ENCODE assay signal across 19 cellular contexts in the genomic region with DNA sequence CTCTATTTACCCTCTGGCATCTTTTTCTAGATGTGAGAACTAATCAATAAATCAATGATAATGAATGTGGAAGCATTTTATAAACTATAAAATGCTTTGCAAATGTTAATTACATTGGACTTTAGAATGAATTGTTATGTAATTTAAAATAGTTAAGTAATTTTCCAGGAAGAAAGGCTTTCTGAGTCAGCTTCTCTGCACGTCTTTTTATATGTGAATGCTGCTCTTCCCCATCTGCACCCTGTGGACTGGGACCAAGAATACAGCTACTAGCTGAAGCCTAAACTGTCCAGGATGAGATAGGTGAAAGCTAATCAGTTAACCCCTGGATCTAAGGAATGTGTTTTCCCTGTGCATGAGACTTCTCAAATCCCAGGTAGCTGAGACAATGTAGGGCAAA.
A peak's percentile ranks its signal among the peaks of the same experiment; 100 is the strongest.
DNase-seq lines count a peak whose midpoint lies in the region; FAIRE-seq and TF ChIP-seq lines count a peak whose summit lies in the region.
"Had no signal": no experiment of that assay in that cellular context is flagged by ENCODE, and none has a peak within 500 bp of the region (broad histone marks: within the 10 kb centered on the region; RNA-seq: fewer than 3 reads in every experiment).

No MANE protein-coding gene starts in this region.

- H3K27me3 Mint-ChIP-seq in osteocyte (ENCODE audit: unreplicated experiment) (no peaks in the 10 kb centered on the region), nephron progenitor cell (ENCODE audit: low read depth, poor library complexity) (peaks cover 4% of the 10 kb centered on the region)
- H3K27me3 Mint-ChIP-seq: B cell; naive thymus-derived CD4-positive, alpha-beta T cell; stimulated activated naive CD8-positive, alpha-beta T cell treated with anti-CD3 and anti-CD28 coated beads, Interleukin-15, amount 100 ng/mL, for 72 hours had no signal

- intact Hi-C loops in tibial artery (cut with DNase I; ENCODE audit: low total_unique reads), result no loop called here

- POLR2A ChIA-PET in H1 (lab: Charles Lee; ENCODE audit: partially characterized antibody), result no interaction called here

- no peak overlapping the region for H2BK15ac ChIP-seq in H1 (ENCODE audit: low read length)

- no peak overlapping the region for H2AK5ac ChIP-seq in H1 (ENCODE audit: low read depth, low read length)

- CTCF ChIA-PET in H1 (lab: Charles Lee; ENCODE audit: partially characterized antibody), result interaction anchor here (1.0 to 2.1 kb wide), 6 partner anchors 8 to 714 kb away, joined by 3 to 8 read pairs (median 3); no protein-coding TSS in a partner anchor

- H3K9ac ChIP-seq in H1 (replicated peaks in 1 of 4; ENCODE audit: extremely low read depth in 1 of 4, low read depth in 3 of 4, low read length in 3 of 4), result 0 out of 7 replicates have a peak overlapping the region, but pooled peaks of 1 of the 4 experiments have one; percentile 21

- 0 out of 2 replicates have a peak overlapping the region, but pooled peaks have one; percentile 63 for H3K18ac ChIP-seq in H1 (ENCODE audit: extremely low read depth, low read length)

- H3K4me3 ChIP-seq in H1 (ENCODE audit: extremely low read depth in 1 of 4, insufficient read depth in 2 of 4, low read depth in 3 of 4, low read length in 4 of 4), result no peak overlapping the region
- no peak overlapping the region for H3K4me3 ChIP-seq in tibial artery
- H3K4me3 ChIP-seq: lower lobe of right lung, prostate gland had no signal

- H4K20me1 ChIP-seq in H1 (replicated peaks in 1 of 2; ENCODE audit: control insufficient read depth in 1 of 2, insufficient read depth in 2 of 2, low read length in 2 of 2), result no peaks in the 10 kb centered on the region

- FAIRE-seq in H1 (lab: Jason Lieb, UNC), result no peak

- 50% methylated on average over 1 of the region's 1 CpG; no CpG with 5 or more reads in 1 of the 2 experiments for WGBS in H1 (ENCODE audit: extremely low coverage in 1 of 2, insufficient coverage in 1 of 2, insufficient read length in 1 of 2, insufficient replicate concordance in 2 of 2, low coverage in 1 of 2, low lambda C conversion rate in 2 of 2, missing lambda C conversion rate in 1 of 2), 2 experiments

- H3K27me3 ChIP-seq in H1 (replicated peaks in 1 of 4; ENCODE audit: control insufficient read depth in 3 of 4, extremely low read depth in 1 of 4, insufficient read depth in 3 of 4, low read length in 3 of 4) (no peaks in the 10 kb centered on the region), tibial artery (no peaks in the 10 kb centered on the region)

- no peaks in the 10 kb centered on the region for H3K23me2 ChIP-seq in H1 (ENCODE audit: low read depth, low read length)

- H2BK120ac ChIP-seq in H1 (replicated peaks; ENCODE audit: low read depth, low read length), result no peak overlapping the region

- no peaks in the 10 kb centered on the region; the same call in 1 of the 2 replicates for H3K79me1 ChIP-seq in H1 (ENCODE audit: low read depth, low read length)

- H3K36me3 ChIP-seq in H1 (ENCODE audit: control insufficient read depth in 2 of 4, insufficient read depth in 4 of 4, low read length in 3 of 4), result no peaks in the 10 kb centered on the region
- H3K36me3 ChIP-seq in tibial artery, result no peaks in the 10 kb centered on the region
- H3K36me3 ChIP-seq: lower lobe of right lung, prostate gland had no signal

- no peak overlapping the region for H4K91ac ChIP-seq in H1 (replicated peaks; ENCODE audit: insufficient read length, low read length)

- H3K23ac ChIP-seq in H1 (ENCODE audit: insufficient read length), result no peak overlapping the region

- no peaks in the 10 kb centered on the region for H3K9me3 ChIP-seq in H1 (ENCODE audit: insufficient read depth in 2 of 2, low read depth in 1 of 2, low read length in 1 of 2)
- H3K9me3 ChIP-seq in tibial artery, result no peaks in the 10 kb centered on the region
- H3K9me3 ChIP-seq: lower lobe of right lung, prostate gland had no signal

- H3K9me3 Mint-ChIP-seq in osteocyte (ENCODE audit: unreplicated experiment) (no peaks in the 10 kb centered on the region), nephron progenitor cell (no peaks in the 10 kb centered on the region)
- H3K9me3 Mint-ChIP-seq: activated naive CD4-positive, alpha-beta T cell treated with anti-CD3 and anti-CD28 coated beads for 36 hours; naive thymus-derived CD4-positive, alpha-beta T cell; stimulated activated naive CD8-positive, alpha-beta T cell treated with anti-CD3 and anti-CD28 coated beads, Interleukin-15, amount 100 ng/mL, for 72 hours had no signal

- no peak overlapping the region for H3K14ac ChIP-seq in H1 (ENCODE audit: insufficient read length)

- H3K27ac Mint-ChIP-seq in osteocyte (ENCODE audit: unreplicated experiment) (peak overlapping the region; percentile 12), nephron progenitor cell (no peak overlapping the region)
- H3K27ac Mint-ChIP-seq: activated naive CD4-positive, alpha-beta T cell treated with anti-CD3 and anti-CD28 coated beads for 36 hours; B cell; stimulated activated naive CD8-positive, alpha-beta T cell treated with anti-CD3 and anti-CD28 coated beads, Interleukin-15, amount 100 ng/mL, for 72 hours had no signal

- TF ChIP-seq CTCF in H1 (IDR thresholded peaks at IDR 0.05; ENCODE audit: control extremely low read depth in 1 of 3, insufficient read depth in 1 of 3, low read depth in 1 of 3, low read length in 3 of 3) (no peak), osteocyte (IDR thresholded peaks at IDR 0.05) (no peak), tibial artery (IDR thresholded peaks at IDR 0.05) (no peak), nephron progenitor cell (IDR thresholded peaks at IDR 0.05) (no peak)

- H2AFZ ChIP-seq in H1 (ENCODE audit: low read length), result no peak overlapping the region

- H4K8ac ChIP-seq in H1 (ENCODE audit: extremely low read depth, insufficient read depth, low read length), result no peak overlapping the region

- peak; percentile 37 for DNase-seq in GF-D8 (lab: John Stamatoyannopoulos, UW)
- peak; percentile 24 for DNase-seq in M059J (ENCODE audit: low read depth)
- no peak for DNase-seq in H1 (ENCODE audit: low read depth in 1 of 2, low spot score in 2 of 2)
- no peak for DNase-seq in osteocyte (ENCODE audit: extremely low spot score, unreplicated experiment)
- no peak for DNase-seq in NCI-H187 (lab: John Stamatoyannopoulos, UW)
- no peak for DNase-seq in tibial artery
- DNase-seq in nephron progenitor cell, result no peak
- DNase-seq: activated CD4-positive, alpha-beta T cell treated with anti-CD3 and anti-CD28 coated beads for 4 hours; activated naive CD4-positive, alpha-beta T cell treated with anti-CD3 and anti-CD28 coated beads for 36 hours; effector CD4-positive, alpha-beta T cell; GDM1; lower lobe of right lung; naive thymus-derived CD4-positive, alpha-beta T cell; NCI-H2029 treated with DMSO at 0.1 percent for 48 hours; SHP77; stimulated activated CD4-positive, alpha-beta T cell treated with anti-CD3 and anti-CD28 coated beads, Interleukin-15, amount 100 ng/mL, for 24 hours; stimulated activated naive CD8-positive, alpha-beta T cell treated with anti-CD3 and anti-CD28 coated beads, Interleukin-15, amount 100 ng/mL, for 72 hours had no signal

- H2BK12ac ChIP-seq in H1 (ENCODE audit: low read depth, low read length), result 0 out of 2 replicates have a peak overlapping the region, but pooled peaks have one; percentile 89

- peaks cover 43% of the 10 kb centered on the region for H3K4me1 Mint-ChIP-seq in osteocyte (ENCODE audit: unreplicated experiment)
- H3K4me1 Mint-ChIP-seq in nephron progenitor cell, result no peaks in the 10 kb centered on the region

- H3K36me3 Mint-ChIP-seq in osteocyte (ENCODE audit: unreplicated experiment) (no peaks in the 10 kb centered on the region), nephron progenitor cell (ENCODE audit: low read depth) (no peaks in the 10 kb centered on the region)

- H3K4me3 Mint-ChIP-seq in osteocyte (ENCODE audit: unreplicated experiment) (no peak overlapping the region), nephron progenitor cell (no peak overlapping the region)
- H3K4me3 Mint-ChIP-seq: activated naive CD4-positive, alpha-beta T cell treated with anti-CD3 and anti-CD28 coated beads for 36 hours; B cell; naive thymus-derived CD4-positive, alpha-beta T cell; stimulated activated naive CD8-positive, alpha-beta T cell treated with anti-CD3 and anti-CD28 coated beads, Interleukin-15, amount 100 ng/mL, for 72 hours had no signal

- H3K79me2 ChIP-seq in H1 (ENCODE audit: control insufficient read depth in 1 of 2, insufficient read depth in 2 of 2, low read length in 2 of 2), result no peaks in the 10 kb centered on the region

- H3K27ac ChIP-seq in H1 (ENCODE audit: low read depth, low read length) (no peak overlapping the region), tibial artery (peak overlapping the region in 1 of 2 donors; percentile 11)
- H3K27ac ChIP-seq: lower lobe of right lung, prostate gland had no signal

- no peak for TF ChIP-seq EP300 in H1 (IDR thresholded peaks at IDR 0.05; ENCODE audit: borderline replicate concordance in 1 of 2, low read depth in 2 of 2, low read length in 2 of 2)

- no peak for TF ChIP-seq POLR2A in H1 (IDR thresholded peaks at IDR 0.05; ENCODE audit: control extremely low read depth in 1 of 2, low read depth in 2 of 2, low read length in 2 of 2)

- TF ChIP-seq RAD21 in H1 (IDR thresholded peaks at IDR 0.05 in 1 of 2, conservative IDR thresholded peaks at IDR 0.05 in 1 of 2; ENCODE audit: low read depth in 2 of 2, low read length in 2 of 2), result no peak

- H2BK20ac ChIP-seq in H1 (ENCODE audit: low read length), result no peak overlapping the region

- no peak overlapping the region for H3K4ac ChIP-seq in H1 (replicated peaks; ENCODE audit: insufficient read length, low read depth, low read length)

- H3K4me1 ChIP-seq in H1 (replicated peaks in 1 of 4; ENCODE audit: control insufficient read depth in 3 of 4, insufficient read depth in 4 of 4, low read length in 3 of 4) (peaks cover 3 to 16% (median 3%) of the 10 kb centered on the region in 4 experiments; a peak in 6 of 7 replicates), tibial artery (peaks cover 0 to 45% (median 14%) of the 10 kb centered on the region in 4 donors)

- no peak overlapping the region for H4K5ac ChIP-seq in H1 (ENCODE audit: insufficient read length, low read depth, low read length)

- peak overlapping the region; percentile 88; the same call in 1 of the 2 replicates for H2BK5ac ChIP-seq in H1 (ENCODE audit: low read depth, low read length)

- H3K4me2 ChIP-seq in H1 (ENCODE audit: insufficient read depth in 1 of 2, low read depth in 2 of 2, low read length in 2 of 2), result 0 out of 4 replicates have a peak overlapping the region, but pooled peaks have one; percentile 21 to 32

- no peak overlapping the region for H3K56ac ChIP-seq in H1 (replicated peaks; ENCODE audit: insufficient read length, low read depth, low read length)

TF ChIP-seq in H1, 55 proteins besides CTCF, POLR2A, EP300 and RAD21 (continues in another document):
- TF ChIP-seq, protein P1, sequence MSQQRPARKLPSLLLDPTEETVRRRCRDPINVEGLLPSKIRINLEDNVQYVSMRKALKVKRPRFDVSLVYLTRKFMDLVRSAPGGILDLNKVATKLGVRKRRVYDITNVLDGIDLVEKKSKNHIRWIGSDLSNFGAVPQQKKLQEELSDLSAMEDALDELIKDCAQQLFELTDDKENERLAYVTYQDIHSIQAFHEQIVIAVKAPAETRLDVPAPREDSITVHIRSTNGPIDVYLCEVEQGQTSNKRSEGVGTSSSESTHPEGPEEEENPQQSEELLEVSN (IDR thresholded peaks at IDR 0.05), result no peak
- TF ChIP-seq CTBP2 (IDR thresholded peaks at IDR 0.05; ENCODE audit: borderline replicate concordance, insufficient read depth, insufficient read length, low read length), result no peak
- TF ChIP-seq MAFK (IDR thresholded peaks at IDR 0.05; ENCODE audit: low read depth, low read length), result no peak

Comparison
In these comparisons a context has a peak if more than half of its experiments do, and no peak if none do; other contexts are left out.
1. DNase-seq: peak in GF-D8 (single experiment) and M059J (single experiment); none in H1 (0 of 2), osteocyte (single experiment), NCI-H187 (0 of 2), tibial artery (0 of 2) and nephron progenitor cell (single experiment).